Comparison of ENCODE assay signal across 26 cellular contexts in the genomic region with DNA sequence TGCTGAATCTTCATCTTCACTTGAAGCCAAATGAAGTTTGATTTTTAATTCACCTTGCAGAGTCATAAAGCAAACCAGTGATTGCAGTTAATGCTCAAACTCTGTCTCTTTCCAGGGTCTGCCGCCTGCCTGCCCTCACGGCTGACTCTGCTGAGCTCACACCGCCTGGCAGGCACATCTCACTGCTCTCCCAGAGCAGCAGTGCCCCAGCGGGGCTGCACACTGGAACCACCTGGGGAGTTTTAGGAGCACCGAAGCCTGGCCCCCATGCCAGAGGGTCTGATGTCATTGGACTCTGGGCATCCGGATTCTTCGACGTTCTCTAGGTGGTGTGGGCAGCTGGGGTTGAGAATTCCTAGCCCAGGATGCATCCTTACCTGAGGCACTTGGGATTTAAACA.
"Had no signal": no experiment of that assay in that cellular context is flagged by ENCODE, and none has a peak within 500 bp of the region (broad histone marks: within the 10 kb centered on the region; RNA-seq: fewer than 3 reads in every experiment).

No MANE protein-coding gene starts in this region.

- H3K4me1 Mint-ChIP-seq: mesothelial cell of epicardium had no signal

- ATAC-seq: effector memory CD8-positive, alpha-beta T cell; esophagus mucosa; gastrocnemius medialis; heart right ventricle; left cardiac atrium; left lung; left ventricle myocardium superior; lower lobe of right lung; mucosa of descending colon had no signal

- H3K4me3 ChIP-seq: colonic mucosa, esophagus squamous epithelium, gastrocnemius medialis, heart right ventricle, left lung, lower lobe of right lung, mucosa of descending colon had no signal

- H3K4me1 ChIP-seq: colonic mucosa, esophagus squamous epithelium, heart right ventricle, left lung, lower lobe of right lung had no signal

- H3K27ac Mint-ChIP-seq: dendritic cell treated with granulocyte-macrophage colony-stimulating factor and Interleukin-4, amounts not matched to agents 40 ng/mL and 50 ng/mL, for 4 days; effector memory CD8-positive, alpha-beta T cell; endodermal cell; mesothelial cell of epicardium had no signal

- H3K9me3 Mint-ChIP-seq: dendritic cell treated with granulocyte-macrophage colony-stimulating factor and Interleukin-4, amounts not matched to agents 40 ng/mL and 50 ng/mL, for 4 days; effector memory CD8-positive, alpha-beta T cell; endodermal cell; mesothelial cell of epicardium had no signal

- H3K36me3 Mint-ChIP-seq: mesothelial cell of epicardium had no signal

- H3K9me3 ChIP-seq: colonic mucosa, esophagus squamous epithelium, gastrocnemius medialis, heart right ventricle, left lung, lower lobe of right lung, mucosa of descending colon had no signal

- H3K36me3 ChIP-seq: colonic mucosa, esophagus squamous epithelium, gastrocnemius medialis, heart right ventricle, left lung, lower lobe of right lung had no signal

- H3K4me3 Mint-ChIP-seq: dendritic cell treated with granulocyte-macrophage colony-stimulating factor and Interleukin-4, amounts not matched to agents 40 ng/mL and 50 ng/mL, for 4 days; effector memory CD8-positive, alpha-beta T cell; endodermal cell; mesothelial cell of epicardium had no signal

- DNase-seq: colonic mucosa; cortex of kidney; effector CD8-positive, alpha-beta T cell; effector memory CD8-positive, alpha-beta T cell; endodermal cell; erythroblast; esophagus squamous epithelium; foreskin melanocyte; gastrocnemius medialis; glutamatergic neuron; head of caudate nucleus; heart right ventricle; hippocampal formation; left cardiac atrium; left ventricle myocardium superior; lower lobe of right lung; mesenchymal stem cell; mucosa of descending colon had no signal

- H3K27ac ChIP-seq: colonic mucosa, epithelial cell of prostate, esophagus squamous epithelium, gastrocnemius medialis, heart right ventricle, left lung, lower lobe of right lung had no signal

- FAIRE-seq: endometrium, islet of Langerhans, keratinocyte had no signal

- H3K27me3 ChIP-seq: colonic mucosa had no signal
